In the genomic region with DNA sequence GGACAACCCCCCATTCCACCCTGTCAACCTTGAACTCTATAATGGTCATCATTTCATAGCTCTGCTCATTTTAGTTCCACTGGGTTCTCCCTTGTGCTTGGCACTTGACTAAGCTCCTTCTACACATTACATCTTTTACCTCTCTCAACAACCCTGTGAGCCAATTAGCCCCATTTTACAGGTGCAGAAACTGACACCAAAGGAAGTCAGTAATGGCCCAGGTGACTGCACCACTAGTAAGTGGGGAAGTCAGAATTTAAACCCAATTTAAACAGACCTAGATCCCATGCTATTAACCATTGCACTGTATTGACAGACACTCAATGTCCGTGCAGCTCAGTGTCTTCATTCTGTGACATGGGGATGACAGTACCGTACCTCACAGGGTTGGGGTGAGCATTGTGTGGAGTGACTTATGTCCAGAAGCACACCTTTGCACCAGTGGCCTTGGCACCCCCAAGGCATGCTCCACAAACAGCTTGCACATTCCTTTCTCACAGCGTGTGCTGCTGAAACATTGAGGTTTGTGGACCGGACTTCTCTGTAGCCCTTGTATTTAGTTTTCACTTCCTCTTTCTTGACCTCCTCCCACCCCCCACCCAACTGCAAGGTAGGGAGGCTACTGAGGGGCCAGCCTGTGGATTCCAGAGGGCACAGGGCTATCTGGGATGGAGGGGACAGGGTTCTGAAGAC, we compare ENCODE assay signal across 9 cellular contexts. TPM values are rescaled to one million over a fixed set of nuclear protein-coding genes. Genes with fewer than 3 reads are reported as not detected.
DNase-seq lines count a peak whose midpoint lies in the region; ATAC-seq lines count a peak whose summit lies in the region.
"Had no signal": no experiment of that assay in that cellular context is flagged by ENCODE, and none has a peak within 500 bp of the region (broad histone marks: within the 10 kb centered on the region; RNA-seq: fewer than 3 reads in every experiment).

No MANE protein-coding gene starts in this region.

- peaks cover 6% of the 10 kb centered on the region for H3K36me3 Mint-ChIP-seq in activated naive CD4-positive, alpha-beta T cell treated with anti-CD3 and anti-CD28 coated beads, Interleukin-2, amount 50 U/mL, for 24 hours
- H3K36me3 Mint-ChIP-seq in activated CD4-positive, alpha-beta memory T cell treated with anti-CD3 and anti-CD28 coated beads, Interleukin-2, amount 10 ng/mL, durations not matched to agents 7 days and 5 days (ENCODE audit: low read depth): peaks cover 48% of the 10 kb centered on the region

- no peaks in the 10 kb centered on the region for H3K27me3 Mint-ChIP-seq in activated naive CD4-positive, alpha-beta T cell treated with anti-CD3 and anti-CD28 coated beads, Interleukin-2, amount 50 U/mL, for 24 hours
- no peaks in the 10 kb centered on the region for H3K27me3 Mint-ChIP-seq in activated CD4-positive, alpha-beta memory T cell treated with anti-CD3 and anti-CD28 coated beads, Interleukin-2, amount 10 ng/mL, durations not matched to agents 7 days and 5 days

- peak overlapping the region; percentile 94 for H3K27ac ChIP-seq in thymus (ENCODE audit: low read depth)

- CTCF ChIA-PET in activated CD4-positive, alpha-beta memory T cell treated with anti-CD3 and anti-CD28 coated beads, Interleukin-2, amount 10 ng/mL, durations not matched to agents 7 days and 5 days (lab: Charles Lee): interaction anchor here (0.9 to 8.1 kb wide), 13 partner anchors 9 to 56 kb away, joined by 3 to 111 read pairs (median 15); a partner anchor contains a TSS

- H3K4me1 Mint-ChIP-seq in activated naive CD4-positive, alpha-beta T cell treated with anti-CD3 and anti-CD28 coated beads, Interleukin-2, amount 50 U/mL, for 24 hours: peaks cover 95% of the 10 kb centered on the region
- peaks cover 95% of the 10 kb centered on the region for H3K4me1 Mint-ChIP-seq in activated CD4-positive, alpha-beta memory T cell treated with anti-CD3 and anti-CD28 coated beads, Interleukin-2, amount 10 ng/mL, durations not matched to agents 7 days and 5 days

- peaks cover 49% of the 10 kb centered on the region for H3K4me1 ChIP-seq in thymus (ENCODE audit: control insufficient read depth, insufficient read depth, low read length)

- no peaks in the 10 kb centered on the region for H3K27me3 ChIP-seq in thymus (ENCODE audit: control insufficient read depth, insufficient read depth)
- H3K27me3 ChIP-seq: pancreas had no signal

- DNase-seq in activated naive CD4-positive, alpha-beta T cell treated with Interleukin-2 at 50 U/mL for 16 hours: no peak
- no peak for DNase-seq in activated CD4-positive, alpha-beta memory T cell treated with anti-CD3 and anti-CD28 coated beads, Interleukin-2, amount 10 ng/mL, durations not matched to agents 7 days and 5 days
- DNase-seq in left lobe of liver (ENCODE audit: low spot score): no peak
- DNase-seq in NCI-H1092 (lab: John Stamatoyannopoulos, UW): no peak
- DNase-seq in ureter (ENCODE audit: low spot score): no peak

- POLR2A ChIA-PET in activated CD4-positive, alpha-beta memory T cell treated with anti-CD3 and anti-CD28 coated beads, Interleukin-2, amount 10 ng/mL, durations not matched to agents 7 days and 5 days (lab: Charles Lee): interaction anchor here (0.6 to 6.1 kb wide), 14 partner anchors 10 to 352 kb away, joined by 3 to 248 read pairs (median 21); a partner anchor contains a TSS

- peak overlapping the region; percentile 64 for H3K4me3 Mint-ChIP-seq in activated naive CD4-positive, alpha-beta T cell treated with anti-CD3 and anti-CD28 coated beads, Interleukin-2, amount 50 U/mL, for 24 hours
- peak overlapping the region; percentile 67 for H3K4me3 Mint-ChIP-seq in activated CD4-positive, alpha-beta memory T cell treated with anti-CD3 and anti-CD28 coated beads, Interleukin-2, amount 10 ng/mL, durations not matched to agents 7 days and 5 days

- H3K9me3 ChIP-seq in thymus (ENCODE audit: control insufficient read depth): no peaks in the 10 kb centered on the region
- H3K9me3 ChIP-seq: pancreas had no signal

- no peak overlapping the region for H3K4me3 ChIP-seq in thymus (ENCODE audit: low read length)
- H3K4me3 ChIP-seq: pancreas had no signal

- ATAC-seq in HG03354 (IDR thresholded peaks at IDR 0.05; ENCODE audit: poor library complexity, severe bottlenecking, unreplicated experiment) (peak; percentile 38), left lobe of liver (no peak)

- 55% methylated on average over 4 of the region's 4 CpGs for WGBS in thymus

- peak overlapping the region; percentile 78 for H3K27ac Mint-ChIP-seq in activated naive CD4-positive, alpha-beta T cell treated with anti-CD3 and anti-CD28 coated beads, Interleukin-2, amount 50 U/mL, for 24 hours
- peak overlapping the region; percentile 91 for H3K27ac Mint-ChIP-seq in activated CD4-positive, alpha-beta memory T cell treated with anti-CD3 and anti-CD28 coated beads, Interleukin-2, amount 10 ng/mL, durations not matched to agents 7 days and 5 days

- H3K9me3 Mint-ChIP-seq in activated naive CD4-positive, alpha-beta T cell treated with anti-CD3 and anti-CD28 coated beads, Interleukin-2, amount 50 U/mL, for 24 hours: no peaks in the 10 kb centered on the region
- H3K9me3 Mint-ChIP-seq in activated CD4-positive, alpha-beta memory T cell treated with anti-CD3 and anti-CD28 coated beads, Interleukin-2, amount 10 ng/mL, durations not matched to agents 7 days and 5 days: no peaks in the 10 kb centered on the region

- peaks cover 11% of the 10 kb centered on the region for H3K36me3 ChIP-seq in thymus (ENCODE audit: control insufficient read depth, insufficient read depth)
- H3K36me3 ChIP-seq: pancreas had no signal

RNA-seq across cellular contexts. Expression of a gene that starts 23.1 kb away (rescaled TPM):
- 100 to 1,000 TPM; 231 to 239 TPM for total RNA-seq in activated CD4-positive, alpha-beta memory T cell treated with anti-CD3 and anti-CD28 coated beads, Interleukin-2, amount 10 ng/mL, durations not matched to agents 7 days and 5 days
- polyA plus RNA-seq in thymus: 47.7 TPM
- total RNA-seq in left lobe of liver (24.8 TPM), ureter (40.8 TPM)
